ENCODE assay signal across 8 cellular contexts in genomic region chr12:128823216-128823915, GRCh38. TPM values are rescaled to one million over a fixed set of nuclear protein-coding genes. Genes with fewer than 3 reads are reported as not detected.
DNase-seq lines count a peak whose midpoint lies in the region; ATAC-seq, FAIRE-seq and TF ChIP-seq lines count a peak whose summit lies in the region.

No MANE protein-coding gene starts in this region.

- H3K9me3 Mint-ChIP-seq in astrocyte (ENCODE audit: unreplicated experiment): peaks cover 9% of the 10 kb centered on the region
- H3K9me3 Mint-ChIP-seq in stimulated activated memory B cell treated with anti-CD40 and anti-IgM and Interleukin-4, amounts not matched to agents 10 μg/mL and 1 μg/mL and 100 μg/mL, for 72 hours: no peaks in the 10 kb centered on the region

- peak overlapping the region; percentile 86 for H3K4me2 ChIP-seq in astrocyte (ENCODE audit: low read length)

- H3K9ac ChIP-seq in astrocyte (ENCODE audit: low read length): peak overlapping the region; percentile 91

- peaks cover 25% of the 10 kb centered on the region for H4K20me1 ChIP-seq in astrocyte (ENCODE audit: insufficient read depth, low read length)

- no peak for FAIRE-seq in astrocyte (lab: Jason Lieb, UNC)

- no peaks in the 10 kb centered on the region for H3K27me3 ChIP-seq in astrocyte (ENCODE audit: insufficient read depth, low read length)

- H3K27ac Mint-ChIP-seq in astrocyte (ENCODE audit: unreplicated experiment): no peak overlapping the region
- H3K27ac Mint-ChIP-seq in stimulated activated memory B cell treated with anti-CD40 and anti-IgM and Interleukin-4, amounts not matched to agents 10 μg/mL and 1 μg/mL and 100 μg/mL, for 72 hours: peak overlapping the region; percentile 99

- peak overlapping the region; percentile 83 for H2AFZ ChIP-seq in astrocyte (ENCODE audit: low read depth, low read length)

- no peaks in the 10 kb centered on the region for H3K27me3 Mint-ChIP-seq in astrocyte (ENCODE audit: low read depth, unreplicated experiment)
- no peaks in the 10 kb centered on the region for H3K27me3 Mint-ChIP-seq in stimulated activated memory B cell treated with anti-CD40 and anti-IgM and Interleukin-4, amounts not matched to agents 10 μg/mL and 1 μg/mL and 100 μg/mL, for 72 hours

- peaks cover 5% of the 10 kb centered on the region for H3K36me3 Mint-ChIP-seq in astrocyte (ENCODE audit: low read depth, unreplicated experiment)
- H3K36me3 Mint-ChIP-seq in stimulated activated memory B cell treated with anti-CD40 and anti-IgM and Interleukin-4, amounts not matched to agents 10 μg/mL and 1 μg/mL and 100 μg/mL, for 72 hours: peaks cover 25% of the 10 kb centered on the region

- peaks cover 4% of the 10 kb centered on the region for H3K36me3 ChIP-seq in astrocyte (ENCODE audit: insufficient read depth, low read length)

- no peak for TF ChIP-seq CTCF in astrocyte (IDR thresholded peaks at IDR 0.05; ENCODE audit: insufficient read depth, low read depth, low read length)

- DNase-seq in activated T-cell treated with anti-CD3 and anti-CD28 coated beads for 24 hours (ENCODE audit: low read depth) (peak; percentile 13), NCI-H1105 (lab: John Stamatoyannopoulos, UW) (peak; percentile 45), astrocyte (ENCODE audit: low read depth) (peak; percentile 30), iPS-NIHi7 (ENCODE audit: extremely low spot score) (peak; percentile 69), cerebellar nuclear complex (lab: John Stamatoyannopoulos, UW) (no peak)
- DNase-seq in activated T-cell treated with anti-CD3 and anti-CD28 coated beads, Interleukin-2, amount 50 U/mL, for 1 hour: no peak

- H3K4me3 ChIP-seq in astrocyte (ENCODE audit: insufficient read depth, low read depth, low read length): peak overlapping the region; percentile 84

- peaks cover 4% of the 10 kb centered on the region for H3K4me1 Mint-ChIP-seq in astrocyte (ENCODE audit: low read depth, unreplicated experiment)
- H3K4me1 Mint-ChIP-seq in stimulated activated memory B cell treated with anti-CD40 and anti-IgM and Interleukin-4, amounts not matched to agents 10 μg/mL and 1 μg/mL and 100 μg/mL, for 72 hours: peaks cover 45% of the 10 kb centered on the region

- peak overlapping the region; percentile 85 for H3K4me3 Mint-ChIP-seq in astrocyte (ENCODE audit: unreplicated experiment)
- peak overlapping the region; percentile 93 for H3K4me3 Mint-ChIP-seq in stimulated activated memory B cell treated with anti-CD40 and anti-IgM and Interleukin-4, amounts not matched to agents 10 μg/mL and 1 μg/mL and 100 μg/mL, for 72 hours

- peak overlapping the region; percentile 91 for H3K27ac ChIP-seq in astrocyte (ENCODE audit: low read depth, low read length)

- H3K9me3 ChIP-seq in astrocyte (ENCODE audit: insufficient read depth, low read depth, low read length): no peaks in the 10 kb centered on the region

- peaks cover 53% of the 10 kb centered on the region for H3K79me2 ChIP-seq in astrocyte (ENCODE audit: insufficient read depth, low read length)

- H3K4me1 ChIP-seq in astrocyte (ENCODE audit: insufficient read depth, low read length): peaks cover 14% of the 10 kb centered on the region

- ATAC-seq in HG02610 (IDR thresholded peaks at IDR 0.05; ENCODE audit: unreplicated experiment): peak; percentile 17
- peak; percentile 58 for ATAC-seq in stimulated activated memory B cell treated with anti-CD40 and anti-IgM and Interleukin-4, amounts not matched to agents 10 μg/mL and 1 μg/mL and 100 μg/mL, for 72 hours

RNA-seq across cellular contexts. Expression of gene SLC15A4, which starts 0.4 kb away (rescaled TPM):
- 11.9 and 12.4 TPM in 2 replicates for total RNA-seq in astrocyte

RNA-seq across cellular contexts. Expression of gene GLT1D1, which starts 29.9 kb away (rescaled TPM):
- total RNA-seq in astrocyte: 0.14 and 0.16 TPM in 2 replicates

Comparison
In these comparisons a context has a peak if more than half of its experiments do, and no peak if none do; other contexts are left out.
1. DNase-seq: peak in activated T-cell treated with anti-CD3 and anti-CD28 coated beads for 24 hours (single experiment), NCI-H1105 (single experiment), astrocyte (single experiment) and iPS-NIHi7 (single experiment); none in activated T-cell treated with anti-CD3 and anti-CD28 coated beads, Interleukin-2, amount 50 U/mL, for 1 hour (single experiment) and cerebellar nuclear complex (0 of 2).